In genomic region chr20:45592574-45593189, GRCh38 we compare ENCODE assay signal across 9 cellular contexts. TPM values are rescaled to one million over a fixed set of nuclear protein-coding genes. Genes with fewer than 3 reads are reported as not detected.
DNase-seq lines count a peak whose midpoint lies in the region; ATAC-seq and TF ChIP-seq lines count a peak whose summit lies in the region.
"Had no signal": no experiment of that assay in that cellular context is flagged by ENCODE, and none has a peak within 500 bp of the region (broad histone marks: within the 10 kb centered on the region; RNA-seq: fewer than 3 reads in every experiment).

No MANE protein-coding gene starts in this region.

- in situ Hi-C loops in GM23248 (cut with MboI) = no loop called here

- H3F3A ChIP-seq in GM23248 (ENCODE audit: insufficient read depth) = no peaks in the 10 kb centered on the region

- H3K9me2 ChIP-seq in GM23248 (ENCODE audit: insufficient read depth) = no peaks in the 10 kb centered on the region

- no peaks in the 10 kb centered on the region for H4K20me1 ChIP-seq in GM23248 (ENCODE audit: insufficient read depth)

- no peak overlapping the region for H3K27ac ChIP-seq in GM23248

- DNase-seq in NCI-H2196 (lab: John Stamatoyannopoulos, UW; ENCODE audit: unreplicated experiment) = peak; percentile 28
- no peak for DNase-seq in NCI-H2196 treated with DMSO at 0.1 percent for 48 hours (lab: John Stamatoyannopoulos, UW; ENCODE audit: unreplicated experiment)
- peak; percentile 62 for DNase-seq in GM23248
- peak; percentile 9 to 68 for DNase-seq in NOMO-1 (lab: John Stamatoyannopoulos, UW; ENCODE audit: unreplicated experiment in 2 of 2)
- peak; percentile 29 to 58 for DNase-seq in cardiac fibroblast (ENCODE audit: low read depth in 2 of 2)
- peak; percentile 12 for DNase-seq in mucosa of gallbladder (ENCODE audit: low spot score)

- H3K79me2 ChIP-seq in GM23248 (ENCODE audit: insufficient read depth) = no peaks in the 10 kb centered on the region

- ATAC-seq in HG03378 (IDR thresholded peaks at IDR 0.05; ENCODE audit: unreplicated experiment) (no peak), GM21447 (IDR thresholded peaks at IDR 0.05; ENCODE audit: unreplicated experiment) (no peak)

- no peak overlapping the region for H2AFZ ChIP-seq in GM23248

- H3K9ac ChIP-seq in GM23248 = no peak overlapping the region

- WGBS in GM23248 (ENCODE audit: low coverage in 1 of 2, low lambda C conversion rate in 2 of 2, missing lambda C conversion rate in 2 of 2), 2 experiments = 40 to 42% methylated on average over 5 of the region's 5 CpGs

- H3K27me3 ChIP-seq in GM23248 (replicated peaks; ENCODE audit: insufficient read depth) = no peaks in the 10 kb centered on the region; the same call in 1 of the 2 replicates

- no peaks in the 10 kb centered on the region for H3K36me3 ChIP-seq in GM23248 (ENCODE audit: low read depth)

- no peak overlapping the region for H3K4me3 ChIP-seq in GM23248
- no peak overlapping the region for H3K4me3 ChIP-seq in cardiac fibroblast (replicated peaks in 1 of 2; ENCODE audit: low read depth in 2 of 2, low read length in 2 of 2)

- TF ChIP-seq CTCF in cardiac fibroblast (IDR thresholded peaks at IDR 0.05; ENCODE audit: low read depth, low read length) = peak; percentile 63

- peaks cover 4% of the 10 kb centered on the region; the same call in 1 of the 2 replicates for H3K4me1 ChIP-seq in GM23248 (ENCODE audit: insufficient read depth)

- H3K4me2 ChIP-seq in GM23248 (ENCODE audit: unreplicated experiment) = no peak overlapping the region

- no peaks in the 10 kb centered on the region for H3K9me3 ChIP-seq in GM23248 (ENCODE audit: low read depth)

RNA-seq across cellular contexts. Expression of gene WFDC8, which starts 13.6 kb away (rescaled TPM):
- total RNA-seq in GM23248 (2014; rRNA removed; shearing (Covaris generic)) = not detected in 2 replicates
- polyA plus RNA-seq in GM23248 (2016; fragmentation: Nextera tagmentation; extraction: Ambion mirVana) = not detected in 2 replicates
- total RNA-seq in mucosa of gallbladder = not detected
- polyA plus RNA-seq: thymus had no signal

RNA-seq across cellular contexts. Expression of gene WFDC10A, which starts 36.9 kb away (rescaled TPM):
- not detected in 2 replicates for total RNA-seq in GM23248 (2014; rRNA removed; shearing (Covaris generic))
- polyA plus RNA-seq in GM23248 (2016; fragmentation: Nextera tagmentation; extraction: Ambion mirVana) = not detected in 2 replicates
- total RNA-seq in mucosa of gallbladder = not detected

RNA-seq across cellular contexts. Expression of gene WFDC9, which starts 38.4 kb away (rescaled TPM):
- total RNA-seq in GM23248 (2014; rRNA removed; shearing (Covaris generic)) = not detected in 2 replicates
- polyA plus RNA-seq in GM23248 (2016; fragmentation: Nextera tagmentation; extraction: Ambion mirVana) = not detected in 2 replicates
- total RNA-seq in mucosa of gallbladder = not detected
- polyA plus RNA-seq: thymus had no signal

RNA-seq across cellular contexts. Expression of gene EPPIN, which starts 45.5 kb away (rescaled TPM):
- not detected in 2 replicates for total RNA-seq in GM23248 (2014; rRNA removed; shearing (Covaris generic))
- not detected in 2 replicates for polyA plus RNA-seq in GM23248 (2016; fragmentation: Nextera tagmentation; extraction: Ambion mirVana)
- not detected for total RNA-seq in mucosa of gallbladder

RNA-seq across cellular contexts. Expression of gene WFDC6, which starts 53.4 kb away (rescaled TPM):
- not detected in 2 replicates for total RNA-seq in GM23248 (2014; rRNA removed; shearing (Covaris generic))
- polyA plus RNA-seq in GM23248 (2016; fragmentation: Nextera tagmentation; extraction: Ambion mirVana) = not detected in 2 replicates
- not detected for total RNA-seq in mucosa of gallbladder
